In the genomic region with DNA sequence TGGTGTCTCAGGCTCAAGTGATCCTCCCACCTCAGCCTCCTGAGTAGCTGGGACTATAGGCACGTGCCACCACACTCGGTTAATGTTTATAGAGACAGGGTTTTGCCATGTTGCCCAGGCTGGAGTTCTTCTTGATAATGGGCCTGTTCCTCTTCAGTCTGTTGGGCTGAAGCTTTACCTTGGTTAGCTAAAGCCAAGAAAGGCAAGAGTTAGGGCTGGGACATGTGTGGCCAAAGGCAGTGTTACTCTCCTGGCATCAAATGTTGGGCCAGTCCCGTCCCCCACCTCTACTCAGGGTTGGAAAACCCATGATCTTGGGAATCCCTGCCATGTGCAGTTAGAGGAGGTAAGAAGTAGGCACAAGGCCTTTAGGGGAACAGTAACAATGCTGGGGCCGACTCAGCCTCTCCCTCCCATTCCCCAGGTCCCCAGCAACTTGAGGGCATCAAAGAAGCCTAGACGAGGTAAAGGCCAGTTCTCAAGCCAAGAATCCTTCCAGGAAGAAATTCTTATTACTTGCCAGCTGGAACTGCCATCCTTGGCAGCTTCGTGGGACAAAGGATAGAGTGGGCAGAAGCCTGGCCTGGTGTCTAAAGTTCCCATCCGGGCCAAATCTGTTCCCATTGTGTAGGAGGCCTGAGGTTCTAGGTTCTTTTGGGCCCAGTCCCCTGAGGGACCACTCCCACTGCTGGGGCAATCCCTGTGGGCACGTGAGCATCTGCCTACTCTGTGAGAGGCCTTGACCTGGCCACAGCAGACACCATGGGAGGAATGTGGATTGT, we compare ENCODE assay signal across 10 cellular contexts. TPM values are rescaled to one million over a fixed set of nuclear protein-coding genes. Genes with fewer than 3 reads are reported as not detected.
A peak's percentile ranks its signal among the peaks of the same experiment; 100 is the strongest.
DNase-seq lines count a peak whose midpoint lies in the region; ATAC-seq and TF ChIP-seq lines count a peak whose summit lies in the region.
"Had no signal": no experiment of that assay in that cellular context is flagged by ENCODE, and none has a peak within 500 bp of the region (broad histone marks: within the 10 kb centered on the region; RNA-seq: fewer than 3 reads in every experiment).

No MANE protein-coding gene starts in this region.

- 69% methylated on average over 8 of the region's 8 CpGs; no CpG with 5 or more reads in 1 of the 2 donors for WGBS in transverse colon (ENCODE audit: low coverage in 1 of 2), 2 donors

- intact Hi-C loops in activated T-helper 1 cell treated with anti-CD3 and anti-CD28 coated beads, Interleukin-12 subunit alpha, Interleukin-12 subunit beta, Interleukin-2, Interleukin-4 antibody, amounts not matched to agents 30 ng/mL and 10 ng/mL and 1 ng/mL, durations not matched to agents 14 hours and 24 hours and 36 hours (cut with micrococcal nuclease) = loop anchor here (5.0 to 10.0 kb wide), 3 partner anchors 715 to 933 kb away; a partner anchor contains a TSS
- intact Hi-C loops in transverse colon (cut with DNase I; ENCODE audit: low total_unique reads) = no loop called here

- H3K27me3 ChIP-seq in transverse colon = no peaks in the 10 kb centered on the region

- no peak overlapping the region for H3K27ac Mint-ChIP-seq in activated T-cell treated with anti-CD3 and anti-CD28 coated beads, Interleukin-2, amount 50 U/mL, for 24 hours
- no peak overlapping the region for H3K27ac Mint-ChIP-seq in activated T-helper 1 cell treated with anti-CD3 and anti-CD28 coated beads, Interleukin-12 subunit alpha, Interleukin-12 subunit beta, Interleukin-2, Interleukin-4 antibody, amounts not matched to agents 30 ng/mL and 10 ng/mL and 1 ng/mL, durations not matched to agents 14 hours and 24 hours and 36 hours

- H3K4me1 Mint-ChIP-seq in activated T-cell treated with anti-CD3 and anti-CD28 coated beads, Interleukin-2, amount 50 U/mL, for 24 hours (ENCODE audit: low read depth) = peaks cover 25% of the 10 kb centered on the region
- H3K4me1 Mint-ChIP-seq in activated T-helper 1 cell treated with anti-CD3 and anti-CD28 coated beads, Interleukin-12 subunit alpha, Interleukin-12 subunit beta, Interleukin-2, Interleukin-4 antibody, amounts not matched to agents 30 ng/mL and 10 ng/mL and 1 ng/mL, durations not matched to agents 14 hours and 24 hours and 36 hours (ENCODE audit: low read depth) = peaks cover 26% of the 10 kb centered on the region

- no peak for TF ChIP-seq EP300 in transverse colon (IDR thresholded peaks at IDR 0.05; ENCODE audit: low read depth)

- peak; percentile 25 for TF ChIP-seq POLR2A in transverse colon (IDR thresholded peaks at IDR 0.05)

- peaks cover 33% of the 10 kb centered on the region for H3K36me3 Mint-ChIP-seq in activated T-cell treated with anti-CD3 and anti-CD28 coated beads, Interleukin-2, amount 50 U/mL, for 24 hours (ENCODE audit: low read depth)
- H3K36me3 Mint-ChIP-seq in activated T-helper 1 cell treated with anti-CD3 and anti-CD28 coated beads, Interleukin-12 subunit alpha, Interleukin-12 subunit beta, Interleukin-2, Interleukin-4 antibody, amounts not matched to agents 30 ng/mL and 10 ng/mL and 1 ng/mL, durations not matched to agents 14 hours and 24 hours and 36 hours (ENCODE audit: low read depth) = peaks cover 24% of the 10 kb centered on the region

- no peak for TF ChIP-seq CTCF in transverse colon (IDR thresholded peaks at IDR 0.05)
- TF ChIP-seq CTCF in GM13976 (IDR thresholded peaks at IDR 0.05; ENCODE audit: borderline replicate concordance, control extremely low read depth, extremely low read depth, insufficient read depth, missing control alignments) = no peak

- H3K4me3 ChIP-seq in transverse colon = no peak overlapping the region

- H3K4me1 ChIP-seq in transverse colon = peaks cover 7 to 20% (median 17%) of the 10 kb centered on the region in 4 donors

- H3K9me3 ChIP-seq in transverse colon = no peaks in the 10 kb centered on the region

- in situ Hi-C loops in transverse colon (cut with MboI; ENCODE audit: low pct_ligation_motif_present in 1 of 4, low pct_unique_long_range_greater_than_20kb in 1 of 4, low sequenced_read_pairs in 3 of 4) (no loop called here), GM13976 (cut with MboI; ENCODE audit: low sequenced_read_pairs, unreplicated experiment) (no loop called here)

- no peaks in the 10 kb centered on the region for H3K27me3 Mint-ChIP-seq in activated T-cell treated with anti-CD3 and anti-CD28 coated beads, Interleukin-2, amount 50 U/mL, for 24 hours
- peaks cover 17% of the 10 kb centered on the region for H3K27me3 Mint-ChIP-seq in activated T-helper 1 cell treated with anti-CD3 and anti-CD28 coated beads, Interleukin-12 subunit alpha, Interleukin-12 subunit beta, Interleukin-2, Interleukin-4 antibody, amounts not matched to agents 30 ng/mL and 10 ng/mL and 1 ng/mL, durations not matched to agents 14 hours and 24 hours and 36 hours (ENCODE audit: insufficient read depth)

- no peaks in the 10 kb centered on the region for H3K9me3 Mint-ChIP-seq in activated T-cell treated with anti-CD3 and anti-CD28 coated beads, Interleukin-2, amount 50 U/mL, for 24 hours
- H3K9me3 Mint-ChIP-seq in activated T-helper 1 cell treated with anti-CD3 and anti-CD28 coated beads, Interleukin-12 subunit alpha, Interleukin-12 subunit beta, Interleukin-2, Interleukin-4 antibody, amounts not matched to agents 30 ng/mL and 10 ng/mL and 1 ng/mL, durations not matched to agents 14 hours and 24 hours and 36 hours = no peaks in the 10 kb centered on the region
- H3K9me3 Mint-ChIP-seq: CD8-positive, alpha-beta memory T cell had no signal

- peak; percentile 36 for DNase-seq in activated T-cell treated with anti-CD3 and anti-CD28 coated beads for 4 hours
- DNase-seq in activated T-cell treated with anti-CD3 and anti-CD28 coated beads, Interleukin-2, amount 50 U/mL, for 24 hours = no peak
- no peak for DNase-seq in activated T-helper 1 cell treated with anti-CD3 and anti-CD28 coated beads, Interleukin-12 subunit alpha, Interleukin-12 subunit beta, Interleukin-2, Interleukin-4 antibody, amounts not matched to agents 30 ng/mL and 10 ng/mL and 1 ng/mL, durations not matched to agents 14 hours and 24 hours and 36 hours (ENCODE audit: low spot score)
- peak; percentile 82 for DNase-seq in islet precursor cell
- DNase-seq in transverse colon = peak; percentile 65
- no peak for DNase-seq in GM13976 (ENCODE audit: low spot score)
- no peak for DNase-seq in NCI-H2196 (lab: John Stamatoyannopoulos, UW; ENCODE audit: unreplicated experiment)
- DNase-seq: Karpas-422 had no signal

- ATAC-seq in HG03469 (IDR thresholded peaks at IDR 0.05; ENCODE audit: unreplicated experiment) = no peak

- H3K27ac ChIP-seq in transverse colon = no peak overlapping the region

- no peak overlapping the region for H3K4me3 Mint-ChIP-seq in activated T-cell treated with anti-CD3 and anti-CD28 coated beads, Interleukin-2, amount 50 U/mL, for 24 hours
- peak overlapping the region; percentile 5 for H3K4me3 Mint-ChIP-seq in activated T-helper 1 cell treated with anti-CD3 and anti-CD28 coated beads, Interleukin-12 subunit alpha, Interleukin-12 subunit beta, Interleukin-2, Interleukin-4 antibody, amounts not matched to agents 30 ng/mL and 10 ng/mL and 1 ng/mL, durations not matched to agents 14 hours and 24 hours and 36 hours

- no peaks in the 10 kb centered on the region for H3K36me3 ChIP-seq in transverse colon

RNA-seq across cellular contexts. Expression of a gene that starts 4.5 kb away (rescaled TPM):
- 42.8 and 43.0 TPM in 2 replicates for total RNA-seq in activated T-helper 1 cell treated with anti-CD3 and anti-CD28 coated beads, Interleukin-12 subunit alpha, Interleukin-12 subunit beta, Interleukin-2, Interleukin-4 antibody, amounts not matched to agents 30 ng/mL and 10 ng/mL and 1 ng/mL, durations not matched to agents 14 hours and 24 hours and 36 hours
- total RNA-seq in transverse colon = 10 to 100 TPM; 56.0 to 69.9 (median 65.0) TPM

RNA-seq across cellular contexts. Expression of a gene that starts 30.9 kb away (rescaled TPM):
- 5.1 and 5.4 TPM in 2 replicates for total RNA-seq in activated T-helper 1 cell treated with anti-CD3 and anti-CD28 coated beads, Interleukin-12 subunit alpha, Interleukin-12 subunit beta, Interleukin-2, Interleukin-4 antibody, amounts not matched to agents 30 ng/mL and 10 ng/mL and 1 ng/mL, durations not matched to agents 14 hours and 24 hours and 36 hours
- 1 to 10 TPM; 2.9 to 6.4 (median 4.8) TPM for total RNA-seq in transverse colon

Comparison
In these comparisons a context has a peak if more than half of its experiments do, and no peak if none do; other contexts are left out.
1. DNase-seq: peak in activated T-cell treated with anti-CD3 and anti-CD28 coated beads for 4 hours (single experiment), islet precursor cell (single experiment) and transverse colon (single experiment); none in activated T-cell treated with anti-CD3 and anti-CD28 coated beads, Interleukin-2, amount 50 U/mL, for 24 hours (single experiment), activated T-helper 1 cell treated with anti-CD3 and anti-CD28 coated beads, Interleukin-12 subunit alpha, Interleukin-12 subunit beta, Interleukin-2, Interleukin-4 antibody, amounts not matched to agents 30 ng/mL and 10 ng/mL and 1 ng/mL, durations not matched to agents 14 hours and 24 hours and 36 hours (single experiment), GM13976 (single experiment) and NCI-H2196 (single experiment).